In the genomic region with DNA sequence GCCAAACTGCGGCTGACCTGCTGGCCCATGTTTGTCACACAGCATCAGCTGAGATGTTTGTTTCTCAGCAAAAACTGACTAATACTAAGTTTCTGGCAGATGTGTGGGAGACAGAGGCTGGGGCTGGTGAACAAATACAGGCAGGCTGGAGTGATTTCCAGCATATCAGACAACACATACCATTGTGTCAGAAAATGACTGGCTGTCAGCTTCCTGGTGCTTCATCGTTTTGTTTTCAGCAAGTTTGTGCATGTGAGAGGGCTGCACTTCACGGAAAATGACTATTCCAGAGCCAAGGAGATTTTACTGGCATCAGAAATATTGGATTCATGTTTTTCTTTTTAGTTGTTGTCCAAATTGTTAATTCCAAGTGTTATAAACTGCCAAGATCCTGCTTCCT, we compare ENCODE assay signal across 18 cellular contexts.
DNase-seq lines count a peak whose midpoint lies in the region; ATAC-seq and TF ChIP-seq lines count a peak whose summit lies in the region.
"Had no signal": no experiment of that assay in that cellular context is flagged by ENCODE, and none has a peak within 500 bp of the region (broad histone marks: within the 10 kb centered on the region; RNA-seq: fewer than 3 reads in every experiment).

No MANE protein-coding gene starts in this region.

- H3K36me3 ChIP-seq in mammary epithelial cell (ENCODE audit: insufficient read depth, low read length) = no peaks in the 10 kb centered on the region
- no peaks in the 10 kb centered on the region for H3K36me3 ChIP-seq in breast epithelium
- no peaks in the 10 kb centered on the region for H3K36me3 ChIP-seq in mesenchymal stem cell (ENCODE audit: control insufficient read depth in 1 of 2, insufficient read depth in 2 of 2, low read depth in 1 of 2, low read length in 2 of 2)
- H3K36me3 ChIP-seq in mesendoderm (ENCODE audit: control insufficient read depth, insufficient read depth, low read length) = no peaks in the 10 kb centered on the region

- peak overlapping the region; percentile 76 for H2AFZ ChIP-seq in mammary epithelial cell (ENCODE audit: low read depth, low read length)
- H2AFZ ChIP-seq in mesenchymal stem cell (ENCODE audit: low read depth, low read length) = no peak overlapping the region
- H2AFZ ChIP-seq: GM23338 had no signal

- H3K18ac ChIP-seq in mesenchymal stem cell (ENCODE audit: low read depth in 1 of 2, low read length in 2 of 2) = no peak overlapping the region
- H3K18ac ChIP-seq in mesendoderm (ENCODE audit: low read length) = no peak overlapping the region

- WGBS in mammary epithelial cell (ENCODE audit: low coverage, missing lambda C conversion rate) = 37% methylated on average over 3 of the region's 3 CpGs
- 88% methylated on average over 3 of the region's 3 CpGs for WGBS in mesenchymal stem cell
- WGBS in mesendoderm (ENCODE audit: extremely low coverage, insufficient coverage, low lambda C conversion rate) = no CpG with 5 or more reads among the region's 3 CpGs

- H2BK5ac ChIP-seq in mesenchymal stem cell (ENCODE audit: low read depth, low read length, poor library complexity, severe bottlenecking) (no peak overlapping the region), mesendoderm (ENCODE audit: low read length) (no peak overlapping the region)

- H2AK5ac ChIP-seq in mesenchymal stem cell (ENCODE audit: low read length, severe bottlenecking) (no peak overlapping the region), mesendoderm (ENCODE audit: low read length) (no peak overlapping the region)

- dilution Hi-C loops in mammary epithelial cell (cut with HindIII; ENCODE audit: low sequenced_read_pairs) = no loop called here

- peak overlapping the region; percentile 25 for H3K9ac ChIP-seq in mammary epithelial cell (ENCODE audit: insufficient read depth, low read length)
- H3K9ac ChIP-seq in mesenchymal stem cell (ENCODE audit: low read length) = peak overlapping the region; percentile 17
- H3K9ac ChIP-seq in mesendoderm (ENCODE audit: low read length) = no peak overlapping the region

- ATAC-seq in GM19397 (IDR thresholded peaks at IDR 0.05; ENCODE audit: unreplicated experiment) = no peak
- ATAC-seq: A549, GM23338, HCT116 had no signal

- H3K4me2 ChIP-seq in mammary epithelial cell (ENCODE audit: insufficient read depth, low read depth, low read length) (peak overlapping the region; percentile 39), mesenchymal stem cell (ENCODE audit: low read length, poor library complexity, severe bottlenecking) (no peak overlapping the region), mesendoderm (ENCODE audit: low read length) (no peak overlapping the region)
- H3K4me2 ChIP-seq: A549, GM23338 had no signal

- H3K14ac ChIP-seq in mesenchymal stem cell (ENCODE audit: low read length in 2 of 2) = no peak overlapping the region

- H3K27ac ChIP-seq in mammary epithelial cell (ENCODE audit: insufficient read depth, low read depth, low read length) (no peak overlapping the region), breast epithelium (peak overlapping the region in 1 of 2 donors; percentile 32), mesenchymal stem cell (ENCODE audit: low read length, poor library complexity, severe bottlenecking) (no peak overlapping the region), mesendoderm (ENCODE audit: low read depth, low read length) (no peak overlapping the region)
- H3K27ac ChIP-seq: 22Rv1, A549, C4-2B, HL-60 had no signal

- H3K4me3 ChIP-seq in mammary epithelial cell (replicated peaks in 1 of 3; ENCODE audit: insufficient read depth in 1 of 3, low read depth in 2 of 3, low read length in 3 of 3) (no peak overlapping the region), breast epithelium (no peak overlapping the region), fibroblast of mammary gland (ENCODE audit: control insufficient read depth, low read depth, low read length) (no peak overlapping the region), mesenchymal stem cell (ENCODE audit: insufficient read depth in 1 of 2, low read depth in 1 of 2, low read length in 2 of 2) (no peak overlapping the region), mesendoderm (ENCODE audit: low read length) (no peak overlapping the region)
- H3K4me3 ChIP-seq: A549, GM23338 had no signal

- TF ChIP-seq CTCF in mammary epithelial cell (conservative IDR thresholded peaks at IDR 0.05 in 1 of 2, IDR thresholded peaks at IDR 0.05 in 1 of 2; ENCODE audit: extremely low read depth in 1 of 2, insufficient read depth in 1 of 2, low read depth in 1 of 2, low read length in 2 of 2) (no peak), breast epithelium (IDR thresholded peaks at IDR 0.05) (no peak), fibroblast of mammary gland (conservative IDR thresholded peaks at IDR 0.05; ENCODE audit: control insufficient read depth, insufficient read depth, low read depth, low read length) (no peak)

- no peak for TF ChIP-seq POLR2A in breast epithelium (IDR thresholded peaks at IDR 0.05)

- no peak overlapping the region for H4K91ac ChIP-seq in mesenchymal stem cell (ENCODE audit: low read length)

- intact Hi-C loops in mammary epithelial cell (cut with micrococcal nuclease) (loop anchor here (5.0 kb wide), 1 partner anchor 40 kb away; no protein-coding TSS in a partner anchor), breast epithelium (cut with DNase I; ENCODE audit: low total_unique reads) (no loop called here)

- no peak overlapping the region for H4K8ac ChIP-seq in mesenchymal stem cell (ENCODE audit: low read length)
- no peak overlapping the region for H4K8ac ChIP-seq in mesendoderm (ENCODE audit: low read depth, low read length)

- H4K20me1 ChIP-seq in mammary epithelial cell (ENCODE audit: insufficient read depth, low read length) = no peaks in the 10 kb centered on the region

- CTCF ChIA-PET in mammary epithelial cell (lab: Charles Lee; ENCODE audit: low non-redundant PET) = no interaction called here

- H2BK120ac ChIP-seq in mesenchymal stem cell (ENCODE audit: low read depth, low read length) (no peak overlapping the region), mesendoderm (ENCODE audit: low read depth, low read length) (no peak overlapping the region)

- DNase-seq in mammary epithelial cell (peak; percentile 70), breast epithelium (ENCODE audit: low spot score in 2 of 2) (no peak), fibroblast of mammary gland (ENCODE audit: low read depth) (peak; percentile 2), mesenchymal stem cell (no peak), mesendoderm (no peak), middle frontal gyrus (ENCODE audit: extremely low spot score, low spot score) (no peak)
- DNase-seq: AML-193; Caco-2; CD4-positive, alpha-beta T cell; H7; HFFc6 had no signal

- H3K79me1 ChIP-seq in mesenchymal stem cell (replicated peaks; ENCODE audit: low read length, poor library complexity, severe bottlenecking) (no peaks in the 10 kb centered on the region), mesendoderm (ENCODE audit: low read length) (no peaks in the 10 kb centered on the region)

- H3K9me3 ChIP-seq in mammary epithelial cell (replicated peaks; ENCODE audit: insufficient read depth, low read length) = no peaks in the 10 kb centered on the region
- no peaks in the 10 kb centered on the region for H3K9me3 ChIP-seq in breast epithelium
- H3K9me3 ChIP-seq in mesenchymal stem cell (ENCODE audit: control insufficient read depth, low read length) = no peaks in the 10 kb centered on the region
- H3K9me3 ChIP-seq: A549, Caco-2 had no signal

- no peak overlapping the region for H4K5ac ChIP-seq in mesendoderm (ENCODE audit: low read length)

- in situ Hi-C loops in mammary epithelial cell (cut with MboI; ENCODE audit: low sequenced_read_pairs in 2 of 2) = no loop called here

- no peak overlapping the region for H3K56ac ChIP-seq in mesendoderm (ENCODE audit: low read length)

- H3K23ac ChIP-seq in mesenchymal stem cell (ENCODE audit: low read length in 2 of 2) (no peak overlapping the region), mesendoderm (ENCODE audit: low read length) (no peak overlapping the region)

- H3K79me2 ChIP-seq in mammary epithelial cell (ENCODE audit: insufficient read depth, low read length) (no peaks in the 10 kb centered on the region), mesendoderm (ENCODE audit: control insufficient read depth, insufficient read depth, low read length) (no peaks in the 10 kb centered on the region)

- H2BK15ac ChIP-seq in mesenchymal stem cell (ENCODE audit: low read depth, poor library complexity, severe bottlenecking) (no peak overlapping the region), mesendoderm (replicated peaks; ENCODE audit: low read depth) (no peak overlapping the region)

- H3K4ac ChIP-seq in mesenchymal stem cell (ENCODE audit: low read depth in 1 of 2, low read length in 2 of 2) (no peak overlapping the region), mesendoderm (ENCODE audit: low read depth, low read length) (no peak overlapping the region)

- BruUV-seq in mammary epithelial cell (replicated peaks; lab: Mats Ljungman, UMichigan) = no TSS peak

- H3K27me3 ChIP-seq in mammary epithelial cell (ENCODE audit: insufficient read depth, low read length) (no peaks in the 10 kb centered on the region), breast epithelium (no peaks in the 10 kb centered on the region), mesenchymal stem cell (ENCODE audit: control insufficient read depth in 1 of 2, insufficient read depth in 1 of 2, low read length in 2 of 2) (no peaks in the 10 kb centered on the region), mesendoderm (ENCODE audit: insufficient read depth, low read length, poor library complexity) (no peaks in the 10 kb centered on the region)

- H2BK12ac ChIP-seq in mesenchymal stem cell (ENCODE audit: low read length in 2 of 2) = no peak overlapping the region

- H3K4me1 ChIP-seq in mammary epithelial cell (ENCODE audit: insufficient read depth, low read length) (peaks cover 15% of the 10 kb centered on the region), breast epithelium (no peaks in the 10 kb centered on the region), mesenchymal stem cell (ENCODE audit: control insufficient read depth, insufficient read depth, low read depth, low read length) (no peaks in the 10 kb centered on the region), mesendoderm (ENCODE audit: control insufficient read depth, low read depth, low read length) (no peaks in the 10 kb centered on the region)
- H3K4me1 ChIP-seq: A549, Caco-2 had no signal

Comparison
In these comparisons a context has a peak if more than half of its experiments do, and no peak if none do; other contexts are left out.
1. DNase-seq: peak in mammary epithelial cell (single experiment) and fibroblast of mammary gland (single experiment); none in breast epithelium (0 of 2), mesenchymal stem cell (single experiment), mesendoderm (single experiment) and middle frontal gyrus (single experiment).